ENCODE assay signal across 8 cellular contexts in genomic region chr5:115841382-115842088, GRCh38. TPM values are rescaled to one million over a fixed set of nuclear protein-coding genes. Genes with fewer than 3 reads are reported as not detected.
DNase-seq lines count a peak whose midpoint lies in the region; ATAC-seq and TF ChIP-seq lines count a peak whose summit lies in the region.

TSS of gene AP3S1 (plus strand) at chr5:115841935. CDS start at chr5:115842038, 103 bp downstream.
TSS of gene ATG12 (minus strand) at chr5:115841565. CDS start at chr5:115841552, 13 bp downstream.

- peak; percentile 76 for ATAC-seq in HG02884 (IDR thresholded peaks at IDR 0.05; ENCODE audit: unreplicated experiment)
- peak; percentile 91 to 97 (median 96) for ATAC-seq in heart left ventricle

- intact Hi-C loops in adrenal gland (cut with DNase I): no loop called here
- intact Hi-C loops in heart left ventricle (cut with DNase I): loop anchor here in 7 of 10 donors (2.0 to 10.0 kb wide), 9 partner anchors 207 to 527 kb away; partner anchors contain the start of genes TMED7 (in 4 of the 7), COMMD10 (in 1 of the 7) and FEM1C (in 1 of the 7)
- intact Hi-C loops in transverse colon (cut with DNase I; ENCODE audit: low total_unique reads): no loop called here

- H3K4me1 ChIP-seq in adrenal gland (replicated peaks in 1 of 2) (peaks cover 17 to 55% of the 10 kb centered on the region in 2 donors), heart left ventricle (peaks cover 0 to 74% (median 60%) of the 10 kb centered on the region in 12 donors), transverse colon (peaks cover 28 to 56% (median 34%) of the 10 kb centered on the region in 4 donors)

- in situ Hi-C loops in transverse colon (cut with MboI; ENCODE audit: low pct_ligation_motif_present in 1 of 4, low pct_unique_long_range_greater_than_20kb in 1 of 4, low sequenced_read_pairs in 3 of 4): loop anchor here in 3 of 4 donors (25.0 kb wide), 2 partner anchors 221 to 529 kb away; no protein-coding TSS in a partner anchor

- H3K9me3 ChIP-seq in adrenal gland (replicated peaks in 1 of 3): no peaks in the 10 kb centered on the region
- no peaks in the 10 kb centered on the region for H3K9me3 ChIP-seq in heart left ventricle
- no peaks in the 10 kb centered on the region for H3K9me3 ChIP-seq in transverse colon

- TF ChIP-seq CTCF in adrenal gland (IDR thresholded peaks at IDR 0.05): peak in 1 of 6 experiments; percentile 7
- TF ChIP-seq CTCF in heart left ventricle (IDR thresholded peaks at IDR 0.05): no peak
- no peak for TF ChIP-seq CTCF in transverse colon (IDR thresholded peaks at IDR 0.05)

- peaks cover 0 to 14% of the 10 kb centered on the region in 2 donors for H3K36me3 ChIP-seq in adrenal gland (replicated peaks in 1 of 2)
- H3K36me3 ChIP-seq in heart left ventricle: peaks cover under 1 to 17% (median 11%) of the 10 kb centered on the region in 9 donors
- peaks cover 0 to 12% (median 5%) of the 10 kb centered on the region in 4 donors for H3K36me3 ChIP-seq in transverse colon

- TF ChIP-seq POLR2A in GM15510 (IDR thresholded peaks at IDR 0.05; ENCODE audit: borderline replicate concordance, extremely low read depth, insufficient read length) (peak; percentile 92), adrenal gland (IDR thresholded peaks at IDR 0.05) (peak; percentile 84 to 95), heart left ventricle (IDR thresholded peaks at IDR 0.05) (peak in 1 of 2 donors; percentile 42), transverse colon (IDR thresholded peaks at IDR 0.05) (peak; percentile 94)

- H3K27ac ChIP-seq in adrenal gland: peak within 1 kb of the TSS; percentile 81 to 97 (median 84)
- peak within 1 kb of the TSS; percentile 88 to 98 (median 96) for H3K27ac ChIP-seq in heart left ventricle
- peak within 1 kb of the TSS; percentile 92 to 94 (median 94) for H3K27ac ChIP-seq in transverse colon

- H3K27me3 ChIP-seq in adrenal gland: no peaks in the 10 kb centered on the region
- no peaks in the 10 kb centered on the region for H3K27me3 ChIP-seq in heart left ventricle
- no peaks in the 10 kb centered on the region for H3K27me3 ChIP-seq in transverse colon

- 0 to 10% (median 4%) methylated on average over 23 to 65 of the region's 65 CpGs for WGBS in adrenal gland, 4 donors
- WGBS in heart left ventricle, 4 donors: 0 to 9% (median 8%) methylated on average over 21 to 65 of the region's 65 CpGs
- 0 to 12% methylated on average over 2 to 62 of the region's 65 CpGs for WGBS in transverse colon (ENCODE audit: low coverage in 1 of 2), 2 donors

- H3K4me3 ChIP-seq in adrenal gland (peak within 1 kb of the TSS; percentile 72 to 93 (median 91)), heart left ventricle (peak within 1 kb of the TSS; percentile 73 to 97 (median 86)), transverse colon (peak within 1 kb of the TSS; percentile 63 to 85 (median 78))

- DNase-seq in NCI-H146 treated with DMSO at 0.1 percent for 48 hours (lab: John Stamatoyannopoulos, UW; ENCODE audit: unreplicated experiment) (peak; percentile 69), T-helper 1 cell (peak; percentile 79 to 94 (median 86)), adrenal gland (peak; percentile 92 to 95 (median 92)), heart left ventricle (peak; percentile 92 to 95 (median 93)), pons (ENCODE audit: low spot score) (peak; percentile 95), transverse colon (peak; percentile 93)

- TF ChIP-seq EP300 in transverse colon (IDR thresholded peaks at IDR 0.05; ENCODE audit: low read depth): no peak

RNA-seq across cellular contexts. Expression of gene AP3S1, which starts in this region (rescaled TPM):
- total RNA-seq in adrenal gland (100 to 1,000 TPM in 1 of 8 donors, 10 to 100 TPM in 7; 53.9 to 127 (median 72.9) TPM), heart left ventricle (10 to 100 TPM; 20.3 to 56.4 (median 46.6) TPM), transverse colon (100 to 1,000 TPM in 1 of 4 donors, 10 to 100 TPM in 3; 54.2 to 258 (median 65.7) TPM)
- polyA plus RNA-seq in adrenal gland (100 to 1,000 TPM in 1 of 3 donors, 10 to 100 TPM in 2; 38.7 to 121 (median 44.7) TPM), heart left ventricle (10 to 100 TPM; 40.8 to 42.1 TPM)

RNA-seq across cellular contexts. Expression of gene ATG12, which starts in this region (rescaled TPM):
- total RNA-seq in adrenal gland (10 to 100 TPM; 23.7 to 49.3 (median 41.1) TPM), heart left ventricle (10 to 100 TPM; 15.3 to 29.2 (median 20.8) TPM), transverse colon (10 to 100 TPM; 18.7 to 51.3 (median 31.4) TPM)
- polyA plus RNA-seq in adrenal gland (10 to 100 TPM; 27.8 to 53.1 (median 33.4) TPM), heart left ventricle (10 to 100 TPM; 23.0 to 31.3 TPM)

Comparison
In these comparisons a context has a peak if more than half of its experiments do, and no peak if none do; other contexts are left out.
1. Peak in every context shown above with its lines: DNase-seq, ATAC-seq, H3K4me3 ChIP-seq and H3K27ac ChIP-seq.
2. intact Hi-C loops: an anchor here in heart left ventricle (2.0 to 10.0 kb wide); none called in adrenal gland and transverse colon.